In genomic region chr11:73310076-73310475, GRCh38 we compare ENCODE assay signal across 1 cellular context.
TF ChIP-seq lines count a peak whose summit lies in the region.

No MANE protein-coding gene starts in this region.

TF ChIP-seq in GM12878, 131 proteins besides CTCF, POLR2A, EP300 and RAD21:
- TF ChIP-seq MTA3 (IDR thresholded peaks at IDR 0.05; ENCODE audit: borderline replicate concordance, low read length): no peak
- no peak for TF ChIP-seq CHD1 (IDR thresholded peaks at IDR 0.05; ENCODE audit: low read depth, low read length)
- no peak for TF ChIP-seq SUZ12 (IDR thresholded peaks at IDR 0.05; ENCODE audit: unreplicated experiment)
- TF ChIP-seq, protein P1, sequence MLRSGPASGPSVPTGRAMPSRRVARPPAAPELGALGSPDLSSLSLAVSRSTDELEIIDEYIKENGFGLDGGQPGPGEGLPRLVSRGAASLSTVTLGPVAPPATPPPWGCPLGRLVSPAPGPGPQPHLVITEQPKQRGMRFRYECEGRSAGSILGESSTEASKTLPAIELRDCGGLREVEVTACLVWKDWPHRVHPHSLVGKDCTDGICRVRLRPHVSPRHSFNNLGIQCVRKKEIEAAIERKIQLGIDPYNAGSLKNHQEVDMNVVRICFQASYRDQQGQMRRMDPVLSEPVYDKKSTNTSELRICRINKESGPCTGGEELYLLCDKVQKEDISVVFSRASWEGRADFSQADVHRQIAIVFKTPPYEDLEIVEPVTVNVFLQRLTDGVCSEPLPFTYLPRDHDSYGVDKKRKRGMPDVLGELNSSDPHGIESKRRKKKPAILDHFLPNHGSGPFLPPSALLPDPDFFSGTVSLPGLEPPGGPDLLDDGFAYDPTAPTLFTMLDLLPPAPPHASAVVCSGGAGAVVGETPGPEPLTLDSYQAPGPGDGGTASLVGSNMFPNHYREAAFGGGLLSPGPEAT (IDR thresholded peaks at IDR 0.05; ENCODE audit: low read depth): no peak
- TF ChIP-seq HCFC1 (IDR thresholded peaks at IDR 0.05; ENCODE audit: low read length): no peak
- TF ChIP-seq, protein P2, sequence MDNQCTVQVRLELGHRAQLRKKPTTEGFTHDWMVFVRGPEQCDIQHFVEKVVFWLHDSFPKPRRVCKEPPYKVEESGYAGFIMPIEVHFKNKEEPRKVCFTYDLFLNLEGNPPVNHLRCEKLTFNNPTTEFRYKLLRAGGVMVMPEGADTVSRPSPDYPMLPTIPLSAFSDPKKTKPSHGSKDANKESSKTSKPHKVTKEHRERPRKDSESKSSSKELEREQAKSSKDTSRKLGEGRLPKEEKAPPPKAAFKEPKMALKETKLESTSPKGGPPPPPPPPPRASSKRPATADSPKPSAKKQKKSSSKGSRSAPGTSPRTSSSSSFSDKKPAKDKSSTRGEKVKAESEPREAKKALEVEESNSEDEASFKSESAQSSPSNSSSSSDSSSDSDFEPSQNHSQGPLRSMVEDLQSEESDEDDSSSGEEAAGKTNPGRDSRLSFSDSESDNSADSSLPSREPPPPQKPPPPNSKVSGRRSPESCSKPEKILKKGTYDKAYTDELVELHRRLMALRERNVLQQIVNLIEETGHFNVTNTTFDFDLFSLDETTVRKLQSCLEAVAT (IDR thresholded peaks at IDR 0.05): no peak
